Comparison of ENCODE assay signal across 16 cellular contexts in genomic region chr5:103480246-103480645, GRCh38.
"Had no signal": no experiment of that assay in that cellular context is flagged by ENCODE, and none has a peak within 500 bp of the region (broad histone marks: within the 10 kb centered on the region; RNA-seq: fewer than 3 reads in every experiment).

No MANE protein-coding gene starts in this region.

- ATAC-seq: effector memory CD8-positive, alpha-beta T cell; left lobe of liver; naive thymus-derived CD4-positive, alpha-beta T cell; sciatic nerve had no signal

- H3K36me3 ChIP-seq: neural progenitor cell, prostate gland, right atrium auricular region, stomach, thyroid gland, upper lobe of left lung had no signal

- H3K4me3 ChIP-seq: lung, neural progenitor cell, prostate gland, right atrium auricular region, stomach, thyroid gland, upper lobe of left lung had no signal

- H3K4me1 ChIP-seq: neural progenitor cell, prostate gland, right atrium auricular region, stomach, thyroid gland, upper lobe of left lung had no signal

- H3K9ac ChIP-seq: neural progenitor cell, parathyroid adenoma had no signal

- H3K27ac ChIP-seq: neural progenitor cell, parathyroid adenoma, prostate gland, right atrium auricular region, stomach, thyroid gland, upper lobe of left lung had no signal

- H3K9me3 ChIP-seq: prostate gland, right atrium auricular region, stomach, thyroid gland, upper lobe of left lung had no signal

- H3K27me3 ChIP-seq: neural progenitor cell, right atrium auricular region, stomach, thyroid gland, upper lobe of left lung had no signal

- DNase-seq: cortex of kidney; effector memory CD8-positive, alpha-beta T cell; naive thymus-derived CD4-positive, alpha-beta T cell; stimulated activated CD4-positive, alpha-beta T cell treated with anti-CD3 and anti-CD28 coated beads, Interleukin-2, amount 100 ng/mL, for 24 hours; stimulated activated CD4-positive, alpha-beta T cell treated with anti-CD3 and anti-CD28 coated beads, Interleukin-4, amount 100 ng/mL, for 24 hours; stimulated activated naive CD4-positive, alpha-beta T cell treated with Interleukin-2 at 50 U/mL for 16 hours; stomach; thyroid gland; upper lobe of left lung had no signal
